In the genomic region with DNA sequence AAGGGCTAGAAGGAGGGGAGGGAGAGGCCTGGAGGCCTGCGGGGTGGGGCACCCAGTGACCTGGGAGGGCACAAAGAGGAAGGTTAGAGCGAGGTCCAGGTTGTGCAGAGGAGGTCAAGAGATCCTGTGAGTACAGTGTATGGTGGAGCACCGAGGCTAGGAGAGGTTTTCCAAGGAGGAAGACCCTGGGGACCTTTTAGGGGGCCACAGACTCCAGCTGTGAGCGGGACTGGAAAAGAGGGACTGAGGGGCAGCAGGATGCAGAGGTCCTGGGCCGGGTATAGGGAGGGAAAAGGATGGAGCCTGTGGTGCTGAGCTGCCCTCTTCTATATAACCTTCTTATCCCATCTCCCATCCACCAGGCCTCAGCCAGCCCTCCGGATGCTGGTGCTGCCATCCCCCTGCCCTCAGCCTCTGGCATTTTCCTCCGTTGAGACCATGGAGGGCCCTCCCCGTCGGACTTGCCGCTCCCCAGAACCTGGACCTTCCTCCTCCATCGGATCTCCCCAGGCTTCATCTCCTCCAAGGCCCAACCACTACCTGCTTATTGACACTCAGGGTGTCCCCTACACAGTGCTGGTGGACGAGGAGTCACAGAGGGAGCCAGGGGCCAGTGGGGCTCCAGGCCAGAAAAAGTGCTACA, we compare ENCODE assay signal across 2 cellular contexts.
TF ChIP-seq lines count a peak whose summit lies in the region.

No MANE protein-coding gene starts in this region.

TF ChIP-seq in SK-N-SH, 30 proteins besides CTCF, POLR2A, EP300 and RAD21:
- TF ChIP-seq USF2 (IDR thresholded peaks at IDR 0.05; ENCODE audit: borderline replicate concordance, low read depth, low read length) (no peak), FOSL2 (IDR thresholded peaks at IDR 0.05; ENCODE audit: borderline replicate concordance, low read depth) (no peak), POLR2AphosphoS5 (IDR thresholded peaks at IDR 0.05; ENCODE audit: low read depth, low read length) (peak; percentile 23; the same call in 1 of the 2 replicates), NFIC (IDR thresholded peaks at IDR 0.05; ENCODE audit: borderline replicate concordance) (no peak)

TF ChIP-seq in SK-N-SH treated with all-trans-retinoic acid at 6 μM for 48 hours, 23 proteins besides CTCF, POLR2A, EP300 and RAD21:
- TF ChIP-seq ZC3H10 (CRISPR knock-in tag; IDR thresholded peaks at IDR 0.05), result no peak
- TF ChIP-seq TCF4 (CRISPR knock-in tag; IDR thresholded peaks at IDR 0.05; ENCODE audit: borderline replicate concordance), result no peak
- TF ChIP-seq BACH2 (CRISPR knock-in tag; IDR thresholded peaks at IDR 0.05; ENCODE audit: borderline replicate concordance), result no peak
- TF ChIP-seq TOX (CRISPR knock-in tag; IDR thresholded peaks at IDR 0.05; ENCODE audit: borderline replicate concordance), result no peak
- no peak for TF ChIP-seq ZNF70 (CRISPR knock-in tag; IDR thresholded peaks at IDR 0.05)
- TF ChIP-seq ARNTL (CRISPR knock-in tag; IDR thresholded peaks at IDR 0.05; ENCODE audit: borderline replicate concordance, low read depth), result no peak
- TF ChIP-seq GLIS3 (CRISPR knock-in tag; IDR thresholded peaks at IDR 0.05), result no peak
- TF ChIP-seq SNAI2 (CRISPR knock-in tag; IDR thresholded peaks at IDR 0.05), result no peak
- TF ChIP-seq ESRRG (CRISPR knock-in tag; IDR thresholded peaks at IDR 0.05), result no peak
- TF ChIP-seq CSRNP3 (CRISPR knock-in tag; IDR thresholded peaks at IDR 0.05), result no peak
- no peak for TF ChIP-seq ZFP30 (CRISPR knock-in tag; IDR thresholded peaks at IDR 0.05)
- TF ChIP-seq TSHZ2 (CRISPR knock-in tag; IDR thresholded peaks at IDR 0.05), result no peak
- TF ChIP-seq PPARA (CRISPR knock-in tag; IDR thresholded peaks at IDR 0.05; ENCODE audit: borderline replicate concordance), result no peak
- no peak for TF ChIP-seq CSDC2 (CRISPR knock-in tag; IDR thresholded peaks at IDR 0.05)
- no peak for TF ChIP-seq POU6F1 (CRISPR knock-in tag; IDR thresholded peaks at IDR 0.05; ENCODE audit: borderline replicate concordance, low read depth)
- TF ChIP-seq, protein P1, sequence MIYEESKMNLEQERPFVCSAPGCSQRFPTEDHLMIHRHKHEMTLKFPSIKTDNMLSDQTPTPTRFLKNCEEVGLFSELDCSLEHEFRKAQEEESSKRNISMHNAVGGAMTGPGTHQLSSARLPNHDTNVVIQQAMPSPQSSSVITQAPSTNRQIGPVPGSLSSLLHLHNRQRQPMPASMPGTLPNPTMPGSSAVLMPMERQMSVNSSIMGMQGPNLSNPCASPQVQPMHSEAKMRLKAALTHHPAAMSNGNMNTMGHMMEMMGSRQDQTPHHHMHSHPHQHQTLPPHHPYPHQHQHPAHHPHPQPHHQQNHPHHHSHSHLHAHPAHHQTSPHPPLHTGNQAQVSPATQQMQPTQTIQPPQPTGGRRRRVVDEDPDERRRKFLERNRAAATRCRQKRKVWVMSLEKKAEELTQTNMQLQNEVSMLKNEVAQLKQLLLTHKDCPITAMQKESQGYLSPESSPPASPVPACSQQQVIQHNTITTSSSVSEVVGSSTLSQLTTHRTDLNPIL (CRISPR knock-in tag; IDR thresholded peaks at IDR 0.05; ENCODE audit: low read depth), result no peak
- TF ChIP-seq OSR1 (CRISPR knock-in tag; IDR thresholded peaks at IDR 0.05), result no peak
